ENCODE assay signal across 9 cellular contexts in genomic region chr17:45783593-45784292, GRCh38. TPM values are rescaled to one million over a fixed set of nuclear protein-coding genes. Genes with fewer than 3 reads are reported as not detected.
A peak's percentile ranks its signal among the peaks of the same experiment; 100 is the strongest.
DNase-seq lines count a peak whose midpoint lies in the region; ATAC-seq and TF ChIP-seq lines count a peak whose summit lies in the region.
"Had no signal": no experiment of that assay in that cellular context is flagged by ENCODE, and none has a peak within 500 bp of the region (broad histone marks: within the 10 kb centered on the region; RNA-seq: fewer than 3 reads in every experiment).

No MANE protein-coding gene starts in this region.

- no peak overlapping the region for H3K27ac Mint-ChIP-seq in activated CD8-positive, alpha-beta memory T cell treated with anti-CD3 and anti-CD28 coated beads, Interleukin-2, amount 10 ng/mL, durations not matched to agents 7 days and 5 days

- intact Hi-C loops in right cardiac atrium (cut with DNase I) (no loop called here), spleen (cut with DNase I; ENCODE audit: low total_unique reads) (no loop called here)

- H3K4me3 ChIP-seq in right cardiac atrium (ENCODE audit: low read length): peak overlapping the region; percentile 56
- peak overlapping the region; percentile 30 to 72 (median 46) for H3K4me3 ChIP-seq in spleen

- peaks cover 3% of the 10 kb centered on the region for H3K4me1 Mint-ChIP-seq in activated CD8-positive, alpha-beta memory T cell treated with anti-CD3 and anti-CD28 coated beads, Interleukin-2, amount 10 ng/mL, durations not matched to agents 7 days and 5 days

- H3K27ac ChIP-seq in right cardiac atrium (ENCODE audit: low read length) (no peak overlapping the region), spleen (no peak overlapping the region)

- peaks cover 78% of the 10 kb centered on the region for H3K27me3 Mint-ChIP-seq in activated CD8-positive, alpha-beta memory T cell treated with anti-CD3 and anti-CD28 coated beads, Interleukin-2, amount 10 ng/mL, durations not matched to agents 7 days and 5 days

- no peaks in the 10 kb centered on the region for H3K4me1 ChIP-seq in right cardiac atrium (ENCODE audit: control insufficient read depth, insufficient read depth, low read length)
- peaks cover 18 to 29% (median 26%) of the 10 kb centered on the region in 6 donors for H3K4me1 ChIP-seq in spleen

- DNase-seq in stimulated activated CD4-positive, alpha-beta T cell treated with anti-CD3 and anti-CD28 coated beads, Interleukin-15, amount 100 ng/mL, for 24 hours: peak; percentile 35
- DNase-seq in stimulated activated CD4-positive, alpha-beta T cell treated with anti-CD3 and anti-CD28 coated beads, Interleukin-2, amount 100 ng/mL, for 48 hours: no peak
- DNase-seq in activated CD8-positive, alpha-beta memory T cell treated with anti-CD3 and anti-CD28 coated beads, Interleukin-2, amount 10 ng/mL, durations not matched to agents 7 days and 5 days: no peak
- peak in 2 of 3 donors; percentile 34 to 72 for DNase-seq in right cardiac atrium
- DNase-seq in spleen: no peak
- no peak for DNase-seq in retina
- no peak for DNase-seq in OCI-M1 (lab: John Stamatoyannopoulos, UW)
- DNase-seq in SW480 (ENCODE audit: low spot score): no peak

- no peak for TF ChIP-seq POLR2A in spleen (IDR thresholded peaks at IDR 0.05)

- H3K36me3 ChIP-seq in spleen: no peaks in the 10 kb centered on the region

- no peak for TF ChIP-seq CTCF in spleen (IDR thresholded peaks at IDR 0.05 in 8 of 11, conservative IDR thresholded peaks at IDR 0.05 in 3 of 11)

- peak overlapping the region; percentile 25 for H3K4me3 Mint-ChIP-seq in activated CD8-positive, alpha-beta memory T cell treated with anti-CD3 and anti-CD28 coated beads, Interleukin-2, amount 10 ng/mL, durations not matched to agents 7 days and 5 days

- no peaks in the 10 kb centered on the region for H3K9me3 Mint-ChIP-seq in activated CD8-positive, alpha-beta memory T cell treated with anti-CD3 and anti-CD28 coated beads, Interleukin-2, amount 10 ng/mL, durations not matched to agents 7 days and 5 days (ENCODE audit: low read depth)

- no peaks in the 10 kb centered on the region for H3K36me3 Mint-ChIP-seq in activated CD8-positive, alpha-beta memory T cell treated with anti-CD3 and anti-CD28 coated beads, Interleukin-2, amount 10 ng/mL, durations not matched to agents 7 days and 5 days

- H3K9me3 ChIP-seq in right cardiac atrium (ENCODE audit: control insufficient read depth, low read length) (no peaks in the 10 kb centered on the region), spleen (no peaks in the 10 kb centered on the region)

- H3K27me3 ChIP-seq in right cardiac atrium (ENCODE audit: control insufficient read depth, insufficient read depth) (no peaks in the 10 kb centered on the region), spleen (replicated peaks in 1 of 7) (peaks cover 0 to 100% (median 44%) of the 10 kb centered on the region in 7 donors)

- CTCF ChIA-PET in activated CD8-positive, alpha-beta memory T cell treated with anti-CD3 and anti-CD28 coated beads, Interleukin-2, amount 10 ng/mL, durations not matched to agents 7 days and 5 days (lab: Charles Lee): interaction anchor here (1.1 to 2.3 kb wide), 2 partner anchors 9 to 48 kb away, joined by 3 to 13 read pairs; no protein-coding TSS in a partner anchor

- peak; percentile 34 for ATAC-seq in activated CD8-positive, alpha-beta memory T cell treated with anti-CD3 and anti-CD28 coated beads, Interleukin-2, amount 10 ng/mL, durations not matched to agents 7 days and 5 days
- peak; percentile 28 to 45 for ATAC-seq in right cardiac atrium

- WGBS in right cardiac atrium: under 1% methylated on average over 63 of the region's 64 CpGs
- WGBS in spleen, 5 donors: 1 to 4% (median 2%) methylated on average over 45 to 64 of the region's 64 CpGs

RNA-seq across cellular contexts. Expression of gene CRHR1, which starts 0.4 kb away (rescaled TPM):
- total RNA-seq in activated CD8-positive, alpha-beta memory T cell treated with anti-CD3 and anti-CD28 coated beads, Interleukin-2, amount 10 ng/mL, durations not matched to agents 7 days and 5 days: not detected
- total RNA-seq in right cardiac atrium (not detected), spleen (not detected)
- polyA plus RNA-seq in right cardiac atrium (not detected), spleen (under 1 TPM in 1 of 3 donors, not detected in 2; 0.22 TPM)
- total RNA-seq: renal cortical epithelial cell had no signal

Comparison
In these comparisons a context has a peak if more than half of its experiments do, and no peak if none do; other contexts are left out.
1. DNase-seq: peak in stimulated activated CD4-positive, alpha-beta T cell treated with anti-CD3 and anti-CD28 coated beads, Interleukin-15, amount 100 ng/mL, for 24 hours (single experiment) and right cardiac atrium (2 of 3); none in stimulated activated CD4-positive, alpha-beta T cell treated with anti-CD3 and anti-CD28 coated beads, Interleukin-2, amount 100 ng/mL, for 48 hours (0 of 2), activated CD8-positive, alpha-beta memory T cell treated with anti-CD3 and anti-CD28 coated beads, Interleukin-2, amount 10 ng/mL, durations not matched to agents 7 days and 5 days (single experiment), spleen (single experiment), retina (single experiment), OCI-M1 (single experiment) and SW480 (single experiment).